ENCODE assay signal across 17 cellular contexts in genomic region chr2:173952267-173953046, GRCh38. TPM values are rescaled to one million over a fixed set of nuclear protein-coding genes. Genes with fewer than 3 reads are reported as not detected.
DNase-seq lines count a peak whose midpoint lies in the region; ATAC-seq and TF ChIP-seq lines count a peak whose summit lies in the region.
"Had no signal": no experiment of that assay in that cellular context is flagged by ENCODE, and none has a peak within 500 bp of the region (broad histone marks: within the 10 kb centered on the region; RNA-seq: fewer than 3 reads in every experiment).

No MANE protein-coding gene starts in this region.

- ATAC-seq in PC-3 (no peak; the same call in 1 of the 2 replicates), HG02571 (IDR thresholded peaks at IDR 0.05; ENCODE audit: unreplicated experiment) (no peak)
- ATAC-seq: heart left ventricle had no signal

- H3K36me3 Mint-ChIP-seq in CD14-positive monocyte (peaks cover 60 to 70% of the 10 kb centered on the region in 2 donors), endodermal cell (ENCODE audit: low read depth) (peaks cover 53% of the 10 kb centered on the region)

- H3K9me2 ChIP-seq in DOHH2 (replicated peaks; ENCODE audit: control insufficient read depth, low read length) = no peaks in the 10 kb centered on the region
- H3K9me2 ChIP-seq in PC-3 (replicated peaks; ENCODE audit: low read length) = no peaks in the 10 kb centered on the region

- H3K27me3 ChIP-seq in DOHH2 (ENCODE audit: control insufficient read depth, low read length) (no peaks in the 10 kb centered on the region), PC-3 (ENCODE audit: low read length) (no peaks in the 10 kb centered on the region), endodermal cell (ENCODE audit: control insufficient read depth, insufficient read depth, low read length, poor library complexity, severe bottlenecking) (no peaks in the 10 kb centered on the region)
- H3K27me3 ChIP-seq: esophagus squamous epithelium, heart left ventricle had no signal

- peaks cover 78% of the 10 kb centered on the region for H3K4me1 Mint-ChIP-seq in CD14-positive monocyte
- peaks cover 12% of the 10 kb centered on the region for H3K4me1 Mint-ChIP-seq in endodermal cell

- POLR2A ChIA-PET in PC-3 (lab: Charles Lee; ENCODE audit: unreplicated experiment) = no interaction called here

- H3F3A ChIP-seq in DOHH2 (ENCODE audit: control insufficient read depth, insufficient read depth) (no peaks in the 10 kb centered on the region; the same call in 1 of the 2 replicates), PC-3 (ENCODE audit: low read length, unreplicated experiment) (no peaks in the 10 kb centered on the region)

- 90 to 100% methylated on average over 3 to 5 of the region's 5 CpGs for WGBS in endodermal cell (ENCODE audit: insufficient coverage in 1 of 2, insufficient read length in 1 of 2), 2 experiments

- intact Hi-C loops in CD14-positive monocyte (cut with micrococcal nuclease) (no loop called here), PC-3 (cut with micrococcal nuclease) (no loop called here)

- H3K79me2 ChIP-seq in DOHH2 (ENCODE audit: control insufficient read depth, low read length) = peaks cover 100% of the 10 kb centered on the region
- H3K79me2 ChIP-seq in PC-3 (ENCODE audit: low read length) = peaks cover 100% of the 10 kb centered on the region

- DNase-seq in CD14-positive monocyte (ENCODE audit: low spot score) (no peak), PC-3 (no peak), endodermal cell (no peak), NCI-H1092 (lab: John Stamatoyannopoulos, UW) (no peak), NCI-H2029 treated with DMSO at 0.1 percent for 48 hours (lab: John Stamatoyannopoulos, UW) (no peak), UCSD-AML1 (lab: John Stamatoyannopoulos, UW; ENCODE audit: unreplicated experiment) (no peak)
- DNase-seq: activated CD4-positive, alpha-beta T cell treated with anti-CD3 and anti-CD28 coated beads, Interleukin-2, amount 10 ng/mL, durations not matched to agents 7 days and 5 days; dermis blood vessel endothelial cell; DMS79; esophagus squamous epithelium; HCEC 1CT; heart left ventricle; kidney glomerular epithelial cell; NCI-H1694 had no signal

- H3K9me3 ChIP-seq in DOHH2 (ENCODE audit: control insufficient read depth, insufficient read depth, low read length) (no peaks in the 10 kb centered on the region), PC-3 (ENCODE audit: low read length) (no peaks in the 10 kb centered on the region), endodermal cell (ENCODE audit: control insufficient read depth, low read length) (peaks cover 11% of the 10 kb centered on the region)
- H3K9me3 ChIP-seq: esophagus squamous epithelium, heart left ventricle had no signal

- H3K9ac ChIP-seq in PC-3 (ENCODE audit: low read length) (no peak overlapping the region), endodermal cell (ENCODE audit: extremely low read depth, low read length, poor library complexity, severe bottlenecking) (no peak overlapping the region)
- H3K9ac ChIP-seq: parathyroid adenoma had no signal

- no TSS peak for BruUV-seq in PC-3 (replicated peaks; lab: Mats Ljungman, UMichigan)

- no peaks in the 10 kb centered on the region for H3K27me3 Mint-ChIP-seq in CD14-positive monocyte (ENCODE audit: low read depth in 3 of 3)
- no peaks in the 10 kb centered on the region for H3K27me3 Mint-ChIP-seq in endodermal cell (ENCODE audit: insufficient read depth)
- H3K27me3 Mint-ChIP-seq: activated CD4-positive, alpha-beta T cell treated with anti-CD3 and anti-CD28 coated beads, Interleukin-2, amount 10 ng/mL, durations not matched to agents 7 days and 5 days had no signal

- H2AFZ ChIP-seq in PC-3 (ENCODE audit: low read length) = no peak overlapping the region
- H2AFZ ChIP-seq: parathyroid adenoma had no signal

- H3K4me3 ChIP-seq in DOHH2 (ENCODE audit: low read length) (no peak overlapping the region), PC-3 (ENCODE audit: low read length) (no peak overlapping the region), endodermal cell (ENCODE audit: low read length) (no peak overlapping the region)
- H3K4me3 ChIP-seq: esophagus squamous epithelium had no signal

- H3K4me3 Mint-ChIP-seq in CD14-positive monocyte = no peak overlapping the region
- H3K4me3 Mint-ChIP-seq in endodermal cell = no peak overlapping the region
- H3K4me3 Mint-ChIP-seq: activated CD4-positive, alpha-beta T cell treated with anti-CD3 and anti-CD28 coated beads, Interleukin-2, amount 10 ng/mL, durations not matched to agents 7 days and 5 days had no signal

- TF ChIP-seq CTCF in CD14-positive monocyte (IDR thresholded peaks at IDR 0.05) = no peak
- TF ChIP-seq CTCF in DOHH2 (IDR thresholded peaks at IDR 0.05; ENCODE audit: low read depth, low read length, poor library complexity, severe bottlenecking) = peak; percentile 43
- peak; percentile 37; the same call in 1 of the 2 replicates for TF ChIP-seq CTCF in PC-3 (conservative IDR thresholded peaks at IDR 0.05; ENCODE audit: low read depth, low read length)
- TF ChIP-seq CTCF in endodermal cell (conservative IDR thresholded peaks at IDR 0.05) = peak; percentile 13

- H3K4me1 ChIP-seq in DOHH2 (ENCODE audit: control insufficient read depth, low read length) (peaks cover 27% of the 10 kb centered on the region), PC-3 (ENCODE audit: insufficient read depth, low read length) (peaks cover 12% of the 10 kb centered on the region), endodermal cell (ENCODE audit: control insufficient read depth, insufficient read depth, low read length) (no peaks in the 10 kb centered on the region)

- H4K20me1 ChIP-seq in DOHH2 (ENCODE audit: control insufficient read depth, insufficient read depth, low read depth, low read length) = peaks cover 39% of the 10 kb centered on the region
- peaks cover 66% of the 10 kb centered on the region for H4K20me1 ChIP-seq in PC-3 (ENCODE audit: low read length)

- H3K27ac ChIP-seq in DOHH2 (ENCODE audit: low read depth, low read length) (no peak overlapping the region), PC-3 (ENCODE audit: low read length) (no peak overlapping the region), endodermal cell (ENCODE audit: low read depth, low read length) (no peak overlapping the region)
- H3K27ac ChIP-seq: esophagus squamous epithelium, heart left ventricle, parathyroid adenoma had no signal

- CTCF ChIA-PET in PC-3 (lab: Charles Lee) = no interaction called here

- H3K27ac Mint-ChIP-seq in CD14-positive monocyte = peak overlapping the region in 5 of 7 donors; percentile 37 to 75 (median 63)
- no peak overlapping the region for H3K27ac Mint-ChIP-seq in endodermal cell

- H3K36me3 ChIP-seq in DOHH2 (ENCODE audit: control insufficient read depth, low read length) (peaks cover 97% of the 10 kb centered on the region), PC-3 (ENCODE audit: low read depth, low read length) (peaks cover 45% of the 10 kb centered on the region), endodermal cell (ENCODE audit: control insufficient read depth, insufficient read depth, low read length) (peaks cover 78% of the 10 kb centered on the region)

- H3K4me2 ChIP-seq in DOHH2 (ENCODE audit: low read length) = peak overlapping the region; percentile 5; the same call in 1 of the 2 replicates
- H3K4me2 ChIP-seq in PC-3 (ENCODE audit: low read length) = no peak overlapping the region

- H3K9me3 Mint-ChIP-seq in CD14-positive monocyte (no peaks in the 10 kb centered on the region), endodermal cell (peaks cover 5% of the 10 kb centered on the region)
- H3K9me3 Mint-ChIP-seq: activated CD4-positive, alpha-beta T cell treated with anti-CD3 and anti-CD28 coated beads, Interleukin-2, amount 10 ng/mL, durations not matched to agents 7 days and 5 days had no signal

RNA-seq across cellular contexts. Expression of gene SP3, which starts 12.7 kb away (rescaled TPM):
- 10 to 100 TPM; 44.8 to 54.2 TPM for polyA plus RNA-seq in CD14-positive monocyte
- 82.2 and 117 TPM in 2 replicates for total RNA-seq in PC-3 (2014; rRNA removed)
- 10 to 100 TPM; 80.2 to 83.7 TPM for total RNA-seq in endodermal cell
- 86.8 TPM for polyA plus RNA-seq in endodermal cell (2013, experiment 1 of 2)
- polyA plus RNA-seq in endodermal cell (2013, experiment 2 of 2) = 81.4 TPM
